Comparison of ENCODE assay signal across 23 cellular contexts in the genomic region with DNA sequence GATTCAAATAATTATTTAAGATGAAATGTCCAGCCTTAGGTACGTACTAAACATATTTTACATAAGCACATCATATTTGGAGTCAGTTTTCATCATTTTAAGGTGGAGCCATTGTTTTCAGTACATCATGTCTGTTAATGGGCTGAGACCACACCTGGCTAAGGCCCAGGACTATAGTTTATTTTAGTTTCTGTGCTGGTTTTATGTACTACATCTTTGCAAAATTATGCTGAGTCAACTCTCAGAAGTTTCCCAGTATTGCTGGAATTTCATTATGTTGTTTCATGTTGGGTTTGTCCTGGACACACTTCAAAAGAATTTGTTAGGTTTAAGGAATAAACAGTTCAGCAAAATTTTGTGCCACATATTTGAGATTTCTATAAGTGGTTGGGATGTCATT.
DNase-seq lines count a peak whose midpoint lies in the region; TF ChIP-seq lines count a peak whose summit lies in the region.
"Had no signal": no experiment of that assay in that cellular context is flagged by ENCODE, and none has a peak within 500 bp of the region (broad histone marks: within the 10 kb centered on the region; RNA-seq: fewer than 3 reads in every experiment).

No MANE protein-coding gene starts in this region.

- no peak overlapping the region for H2AFZ ChIP-seq in neural progenitor cell (replicated peaks)

- H3K4me3 Mint-ChIP-seq in neural progenitor cell: no peak overlapping the region
- H3K4me3 Mint-ChIP-seq in activated CD4-positive, alpha-beta T cell treated with anti-CD3 and anti-CD28 coated beads, Interleukin-2, amount 10 ng/mL, durations not matched to agents 7 days and 5 days: no peak overlapping the region
- H3K4me3 Mint-ChIP-seq: activated naive CD4-positive, alpha-beta T cell treated with anti-CD3 and anti-CD28 coated beads, Interleukin-2, amount 50 U/mL, for 24 hours; activated T-cell treated with anti-CD3 and anti-CD28 coated beads, Interleukin-2, amount 50 U/mL, for 72 hours; WTC11 had no signal

- no peaks in the 10 kb centered on the region for H3K36me3 ChIP-seq in neural progenitor cell
- H3K36me3 ChIP-seq: BE2C, lower lobe of right lung, SJCRH30 had no signal

- H3K27me3 Mint-ChIP-seq in neural progenitor cell (ENCODE audit: insufficient read depth, low read depth): no peaks in the 10 kb centered on the region
- no peaks in the 10 kb centered on the region for H3K27me3 Mint-ChIP-seq in activated CD4-positive, alpha-beta T cell treated with anti-CD3 and anti-CD28 coated beads, Interleukin-2, amount 10 ng/mL, durations not matched to agents 7 days and 5 days
- H3K27me3 Mint-ChIP-seq: activated naive CD4-positive, alpha-beta T cell treated with anti-CD3 and anti-CD28 coated beads, Interleukin-2, amount 50 U/mL, for 24 hours had no signal

- POLR2A ChIA-PET in activated CD4-positive, alpha-beta T cell treated with anti-CD3 and anti-CD28 coated beads, Interleukin-2, amount 10 ng/mL, durations not matched to agents 7 days and 5 days (lab: Charles Lee): no interaction called here

- H3K27me3 ChIP-seq in neural progenitor cell: no peaks in the 10 kb centered on the region
- H3K27me3 ChIP-seq: BE2C, heart left ventricle, SJCRH30, tibial nerve had no signal

- no peaks in the 10 kb centered on the region for H3K79me2 ChIP-seq in neural progenitor cell (ENCODE audit: low read depth)

- no peaks in the 10 kb centered on the region for H3K9me3 ChIP-seq in neural progenitor cell (ENCODE audit: low read depth)
- H3K9me3 ChIP-seq: BE2C, heart left ventricle, lower lobe of right lung, SJCRH30, tibial nerve had no signal

- no peak overlapping the region for H3K27ac ChIP-seq in neural progenitor cell
- H3K27ac ChIP-seq: heart left ventricle, lower lobe of right lung, SJCRH30, tibial nerve had no signal

- TF ChIP-seq CTCF in cardiac fibroblast (IDR thresholded peaks at IDR 0.05; ENCODE audit: low read depth, low read length): no peak
- no peak for TF ChIP-seq CTCF in neural progenitor cell (IDR thresholded peaks at IDR 0.05)

- no peak overlapping the region for H3K9ac ChIP-seq in neural progenitor cell

- no peaks in the 10 kb centered on the region for H3K9me3 Mint-ChIP-seq in neural progenitor cell
- H3K9me3 Mint-ChIP-seq in activated CD4-positive, alpha-beta T cell treated with anti-CD3 and anti-CD28 coated beads, Interleukin-2, amount 10 ng/mL, durations not matched to agents 7 days and 5 days: no peaks in the 10 kb centered on the region
- H3K9me3 Mint-ChIP-seq: activated naive CD4-positive, alpha-beta T cell treated with anti-CD3 and anti-CD28 coated beads, Interleukin-2, amount 50 U/mL, for 24 hours; activated T-cell treated with anti-CD3 and anti-CD28 coated beads, Interleukin-2, amount 50 U/mL, for 72 hours; WTC11 had no signal

- peaks cover 15% of the 10 kb centered on the region for H3K4me1 ChIP-seq in neural progenitor cell
- H3K4me1 ChIP-seq: BE2C, heart left ventricle, lower lobe of right lung, SJCRH30, tibial nerve had no signal

- H3F3A ChIP-seq in neural progenitor cell (ENCODE audit: low read depth): no peaks in the 10 kb centered on the region

- no peak overlapping the region for H3K4me2 ChIP-seq in neural progenitor cell

- CTCF ChIA-PET in activated CD4-positive, alpha-beta T cell treated with anti-CD3 and anti-CD28 coated beads, Interleukin-2, amount 10 ng/mL, durations not matched to agents 7 days and 5 days (lab: Charles Lee): no interaction called here

- peaks cover 4% of the 10 kb centered on the region for H4K20me1 ChIP-seq in neural progenitor cell (ENCODE audit: low read depth)

- peaks cover 33% of the 10 kb centered on the region for H3K4me1 Mint-ChIP-seq in neural progenitor cell
- no peaks in the 10 kb centered on the region for H3K4me1 Mint-ChIP-seq in activated CD4-positive, alpha-beta T cell treated with anti-CD3 and anti-CD28 coated beads, Interleukin-2, amount 10 ng/mL, durations not matched to agents 7 days and 5 days
- H3K4me1 Mint-ChIP-seq: activated naive CD4-positive, alpha-beta T cell treated with anti-CD3 and anti-CD28 coated beads, Interleukin-2, amount 50 U/mL, for 24 hours had no signal

- peak; percentile 1 for DNase-seq in Daoy (ENCODE audit: low read depth)
- DNase-seq in M059J (ENCODE audit: low read depth): peak; percentile 45
- DNase-seq in cardiac fibroblast (ENCODE audit: low read depth in 2 of 2): peak; percentile 49 to 65
- no peak for DNase-seq in neural progenitor cell (ENCODE audit: low spot score)
- no peak for DNase-seq in activated CD4-positive, alpha-beta T cell treated with anti-CD3 and anti-CD28 coated beads, Interleukin-2, amount 10 ng/mL, durations not matched to agents 7 days and 5 days
- no peak for DNase-seq in NCI-H510A (lab: John Stamatoyannopoulos, UW)
- DNase-seq in amygdala (lab: John Stamatoyannopoulos, UW): no peak
- DNase-seq in GM19240 (ENCODE audit: insufficient read length, low spot score): no peak
- DNase-seq: activated T-cell treated with anti-CD3 and anti-CD28 coated beads, Interleukin-2, amount 50 U/mL, for 72 hours; BE2C; COR-L47; erythroblast; heart left ventricle; lower lobe of right lung; NCI-H1417; NCI-H69; right cardiac atrium; SJCRH30; stimulated activated naive CD4-positive, alpha-beta T cell treated with Interleukin-2 at 50 U/mL for 16 hours had no signal

- H3K36me3 Mint-ChIP-seq in neural progenitor cell: no peaks in the 10 kb centered on the region
- no peaks in the 10 kb centered on the region for H3K36me3 Mint-ChIP-seq in activated CD4-positive, alpha-beta T cell treated with anti-CD3 and anti-CD28 coated beads, Interleukin-2, amount 10 ng/mL, durations not matched to agents 7 days and 5 days (ENCODE audit: low read depth)
- H3K36me3 Mint-ChIP-seq: activated naive CD4-positive, alpha-beta T cell treated with anti-CD3 and anti-CD28 coated beads, Interleukin-2, amount 50 U/mL, for 24 hours; WTC11 had no signal

- peak overlapping the region; percentile 53 for H3K27ac Mint-ChIP-seq in neural progenitor cell
- H3K27ac Mint-ChIP-seq in activated CD4-positive, alpha-beta T cell treated with anti-CD3 and anti-CD28 coated beads, Interleukin-2, amount 10 ng/mL, durations not matched to agents 7 days and 5 days: no peak overlapping the region
- H3K27ac Mint-ChIP-seq: activated naive CD4-positive, alpha-beta T cell treated with anti-CD3 and anti-CD28 coated beads, Interleukin-2, amount 50 U/mL, for 24 hours; activated T-cell treated with anti-CD3 and anti-CD28 coated beads, Interleukin-2, amount 50 U/mL, for 72 hours; WTC11 had no signal

- no peak overlapping the region for H3K4me3 ChIP-seq in cardiac fibroblast (replicated peaks in 1 of 2; ENCODE audit: low read depth in 2 of 2, low read length in 2 of 2)
- no peak overlapping the region for H3K4me3 ChIP-seq in neural progenitor cell
- H3K4me3 ChIP-seq: GM12878, heart left ventricle, lower lobe of right lung, SJCRH30, tibial nerve had no signal

Comparison
In these comparisons a context has a peak if more than half of its experiments do, and no peak if none do; other contexts are left out.
1. DNase-seq: peak in Daoy (single experiment), M059J (single experiment) and cardiac fibroblast (2 of 2); none in neural progenitor cell (single experiment), activated CD4-positive, alpha-beta T cell treated with anti-CD3 and anti-CD28 coated beads, Interleukin-2, amount 10 ng/mL, durations not matched to agents 7 days and 5 days (single experiment), NCI-H510A (single experiment), amygdala (0 of 56) and GM19240 (single experiment).